8 cellular contexts compared by ENCODE assay signal in genomic region chr10:110398419-110399162, GRCh38.
DNase-seq lines count a peak whose midpoint lies in the region; ATAC-seq and TF ChIP-seq lines count a peak whose summit lies in the region.

No MANE protein-coding gene starts in this region.

- H3K4ac ChIP-seq in trophoblast cell (ENCODE audit: low read depth, low read length): no peak overlapping the region

- peak overlapping the region; percentile 47 for H4K8ac ChIP-seq in trophoblast cell (ENCODE audit: low read depth, low read length)

- TF ChIP-seq EP300 in esophagus muscularis mucosa (IDR thresholded peaks at IDR 0.05): no peak

- H3K9ac ChIP-seq in trophoblast cell (ENCODE audit: low read length): no peak overlapping the region

- H3K4me3 ChIP-seq in fibroblast of mammary gland (ENCODE audit: control insufficient read depth, low read depth, low read length) (no peak overlapping the region), trophoblast cell (ENCODE audit: low read depth, low read length) (no peak overlapping the region), esophagus muscularis mucosa (no peak overlapping the region)

- H4K12ac ChIP-seq in trophoblast cell (ENCODE audit: low read depth, low read length): no peak overlapping the region

- peaks cover 2% of the 10 kb centered on the region for H3K79me2 ChIP-seq in trophoblast cell (ENCODE audit: control insufficient read depth, insufficient read depth, low read length, poor library complexity)

- DNase-seq in ELF-1 (ENCODE audit: low read depth, low spot score) (peak; percentile 53), RWPE1 (ENCODE audit: low spot score) (peak; percentile 100), fibroblast of mammary gland (ENCODE audit: low read depth) (peak; percentile 99), trophoblast cell (peak; percentile 32 to 52), NCI-H1694 (lab: John Stamatoyannopoulos, UW) (no peak), esophagus muscularis mucosa (ENCODE audit: extremely low spot score) (no peak), putamen (ENCODE audit: low spot score) (no peak)

- no peaks in the 10 kb centered on the region for H3K27me3 ChIP-seq in trophoblast cell (ENCODE audit: insufficient read depth, low read length)
- peaks cover 0 to 4% (median 0%) of the 10 kb centered on the region in 4 donors for H3K27me3 ChIP-seq in esophagus muscularis mucosa

- POLR2A ChIA-PET in RWPE1 (lab: Yijun Ruan, JAX; ENCODE audit: low non-redundant PET): interaction anchor here (0.6 to 2.1 kb wide), 6 partner anchors 9 to 283 kb away, joined by 3 to 6 read pairs (median 4); no protein-coding TSS in a partner anchor

- H3K4me1 ChIP-seq in trophoblast cell (ENCODE audit: control insufficient read depth in 1 of 2, insufficient read depth in 2 of 2, low read length in 2 of 2): peaks cover 16 to 17% of the 10 kb centered on the region in 2 experiments
- H3K4me1 ChIP-seq in esophagus muscularis mucosa: peaks cover 0 to 21% (median 7%) of the 10 kb centered on the region in 4 donors

- H3K4me2 ChIP-seq in trophoblast cell (ENCODE audit: low read length): no peak overlapping the region

- H3K23ac ChIP-seq in trophoblast cell (ENCODE audit: low read length): no peak overlapping the region

- no CpG with 5 or more reads among the region's 9 CpGs for WGBS in trophoblast cell (ENCODE audit: extremely low coverage, insufficient coverage, insufficient read length)
- WGBS in esophagus muscularis mucosa: 56% methylated on average over 9 of the region's 9 CpGs

- intact Hi-C loops in esophagus muscularis mucosa (cut with DNase I): no loop called here

- no peak for TF ChIP-seq CTCF in RWPE1 (conservative IDR thresholded peaks at IDR 0.05; ENCODE audit: low read depth)
- TF ChIP-seq CTCF in fibroblast of mammary gland (conservative IDR thresholded peaks at IDR 0.05; ENCODE audit: control insufficient read depth, insufficient read depth, low read depth, low read length): no peak
- TF ChIP-seq CTCF in esophagus muscularis mucosa (IDR thresholded peaks at IDR 0.05): no peak

- no peak overlapping the region for H2BK5ac ChIP-seq in trophoblast cell (ENCODE audit: low read depth, low read length, poor library complexity)

- H4K91ac ChIP-seq in trophoblast cell (ENCODE audit: low read depth, low read length): peak overlapping the region; percentile 57

- TF ChIP-seq POLR2A in esophagus muscularis mucosa (IDR thresholded peaks at IDR 0.05; ENCODE audit: low read depth): no peak

- peak overlapping the region; percentile 66 for H2BK12ac ChIP-seq in trophoblast cell (ENCODE audit: low read length)

- H3K79me1 ChIP-seq in trophoblast cell (ENCODE audit: low read length): peaks cover 17% of the 10 kb centered on the region

- peak overlapping the region; percentile 74 for H3K14ac ChIP-seq in trophoblast cell (ENCODE audit: low read length)

- H2BK120ac ChIP-seq in trophoblast cell (ENCODE audit: insufficient read depth, low read length, poor library complexity): peak overlapping the region; percentile 45

- CTCF ChIA-PET in RWPE1 (lab: Yijun Ruan, JAX): interaction anchor here (0.6 to 0.7 kb wide), 2 partner anchors 22 to 134 kb away, joined by 3 to 4 read pairs; no protein-coding TSS in a partner anchor

- H2AFZ ChIP-seq in trophoblast cell (ENCODE audit: insufficient read depth, low read length, poor library complexity): no peak overlapping the region

- peak overlapping the region; percentile 58 for H3K18ac ChIP-seq in trophoblast cell (ENCODE audit: low read length)

- H3K27ac ChIP-seq in RWPE1 (peak overlapping the region; percentile 91), trophoblast cell (ENCODE audit: low read depth, low read length) (no peak overlapping the region), esophagus muscularis mucosa (replicated peaks in 1 of 4) (peak overlapping the region in 2 of 4 donors; percentile 13 to 15)

- peak overlapping the region; percentile 77 for H2AK5ac ChIP-seq in trophoblast cell (ENCODE audit: low read length)

- H3K9me3 ChIP-seq in trophoblast cell (ENCODE audit: insufficient read depth, low read depth, low read length) (no peaks in the 10 kb centered on the region), esophagus muscularis mucosa (no peaks in the 10 kb centered on the region)

- ATAC-seq in GM21390 (IDR thresholded peaks at IDR 0.05; ENCODE audit: unreplicated experiment): no peak

- no peaks in the 10 kb centered on the region for H3K36me3 ChIP-seq in trophoblast cell (ENCODE audit: control insufficient read depth in 1 of 2, insufficient read depth in 2 of 2, low read length in 2 of 2)
- no peaks in the 10 kb centered on the region for H3K36me3 ChIP-seq in esophagus muscularis mucosa

Comparison
In these comparisons a context has a peak if more than half of its experiments do, and no peak if none do; other contexts are left out.
1. DNase-seq: peak in ELF-1 (single experiment), RWPE1 (single experiment), fibroblast of mammary gland (single experiment) and trophoblast cell (2 of 2); none in NCI-H1694 (single experiment), esophagus muscularis mucosa (single experiment) and putamen (single experiment).